In genomic region chr13:26888632-26889031, GRCh38 we compare ENCODE assay signal across 31 cellular contexts.
DNase-seq lines count a peak whose midpoint lies in the region; ATAC-seq and TF ChIP-seq lines count a peak whose summit lies in the region.
"Had no signal": no experiment of that assay in that cellular context is flagged by ENCODE, and none has a peak within 500 bp of the region (broad histone marks: within the 10 kb centered on the region; RNA-seq: fewer than 3 reads in every experiment).

No MANE protein-coding gene starts in this region.

- no peak for TF ChIP-seq CTCF in endodermal cell (conservative IDR thresholded peaks at IDR 0.05)

- no peaks in the 10 kb centered on the region for H3K27me3 ChIP-seq in endodermal cell (ENCODE audit: control insufficient read depth, insufficient read depth, low read length, poor library complexity, severe bottlenecking)
- H3K27me3 ChIP-seq: BE2C; BLaER1; BLaER1 treated with 17β-estradiol and CSF1 and Interleukin-3, amounts not matched to agents 10 nM and 100 nM had no signal

- no peak overlapping the region for H3K27ac ChIP-seq in endodermal cell (ENCODE audit: low read depth, low read length)
- H3K27ac ChIP-seq: 22Rv1; A549; BLaER1; BLaER1 treated with 17β-estradiol and CSF1 and Interleukin-3, amounts not matched to agents 10 nM and 100 nM; C4-2B had no signal

- H3K27me3 Mint-ChIP-seq in endodermal cell (ENCODE audit: insufficient read depth): peaks cover 6% of the 10 kb centered on the region
- H3K27me3 Mint-ChIP-seq: CD4-positive, CD25-positive, alpha-beta regulatory T cell had no signal

- H3K4me3 Mint-ChIP-seq in endodermal cell: no peak overlapping the region
- H3K4me3 Mint-ChIP-seq: B cell; CD14-positive monocyte; CD4-positive, alpha-beta memory T cell; CD4-positive, alpha-beta T cell; CD4-positive, CD25-positive, alpha-beta regulatory T cell; CD8-positive, alpha-beta memory T cell; CD8-positive, alpha-beta T cell had no signal

- 96% methylated on average over 4 to 7 of the region's 7 CpGs for WGBS in endodermal cell (ENCODE audit: insufficient coverage in 1 of 2, insufficient read length in 1 of 2), 2 experiments

- H3K4me1 Mint-ChIP-seq in endodermal cell: no peaks in the 10 kb centered on the region
- H3K4me1 Mint-ChIP-seq: B cell; CD14-positive monocyte; CD4-positive, alpha-beta memory T cell; CD4-positive, CD25-positive, alpha-beta regulatory T cell; CD8-positive, alpha-beta memory T cell had no signal

- H3K9ac ChIP-seq in endodermal cell (ENCODE audit: extremely low read depth, low read length, poor library complexity, severe bottlenecking): no peak overlapping the region
- H3K9ac ChIP-seq: BLaER1; BLaER1 treated with 17β-estradiol and CSF1 and Interleukin-3, amounts not matched to agents 10 nM and 100 nM had no signal

- no peak overlapping the region for H3K27ac Mint-ChIP-seq in endodermal cell
- H3K27ac Mint-ChIP-seq: B cell; CD14-positive monocyte; CD4-positive, alpha-beta memory T cell; CD4-positive, alpha-beta T cell; CD4-positive, CD25-positive, alpha-beta regulatory T cell; CD8-positive, alpha-beta memory T cell; CD8-positive, alpha-beta T cell had no signal

- H3K36me3 ChIP-seq in endodermal cell (ENCODE audit: control insufficient read depth, insufficient read depth, low read length): no peaks in the 10 kb centered on the region
- H3K36me3 ChIP-seq: BE2C; BLaER1; BLaER1 treated with 17β-estradiol and CSF1 and Interleukin-3, amounts not matched to agents 10 nM and 100 nM had no signal

- DNase-seq in head of caudate nucleus: peak in 28 of 42 donors; percentile 4 to 63 (median 26)
- DNase-seq in mesenteric fat pad (ENCODE audit: low spot score): peak; percentile 62
- no peak for DNase-seq in endodermal cell
- DNase-seq: 8988T; ACHN; AML-193; BE2C; C1 segment of cervical spinal cord; Caco-2; Calu3; CD4-positive, alpha-beta memory T cell; CD4-positive, alpha-beta T cell; CD4-positive, CD25-positive, alpha-beta regulatory T cell; CD8-positive, alpha-beta memory T cell; CD8-positive, alpha-beta T cell; COR-L47; DMS 273 treated with DMSO at 0.1 percent for 48 hours; DMS153; DMS53; DMS79; DMS79 treated with DMSO at 0.1 percent for 48 hours; DND-41; EL had no signal

- intact Hi-C loops in head of caudate nucleus (cut with DNase I): no loop called here

- ATAC-seq in GM21515 (IDR thresholded peaks at IDR 0.05; ENCODE audit: unreplicated experiment): no peak
- ATAC-seq: A549; CD8-positive, alpha-beta T cell had no signal

- H3K4me1 ChIP-seq in endodermal cell (ENCODE audit: control insufficient read depth, insufficient read depth, low read length): no peaks in the 10 kb centered on the region
- H3K4me1 ChIP-seq: A549; BE2C; BLaER1; BLaER1 treated with 17β-estradiol and CSF1 and Interleukin-3, amounts not matched to agents 10 nM and 100 nM; Caco-2 had no signal

- H3K9me3 Mint-ChIP-seq in endodermal cell: no peaks in the 10 kb centered on the region
- H3K9me3 Mint-ChIP-seq: CD4-positive, alpha-beta T cell; CD8-positive, alpha-beta memory T cell; CD8-positive, alpha-beta T cell had no signal

- H3K4me3 ChIP-seq in endodermal cell (ENCODE audit: low read length): no peak overlapping the region
- H3K4me3 ChIP-seq: A549; BLaER1; BLaER1 treated with 17β-estradiol and CSF1 and Interleukin-3, amounts not matched to agents 10 nM and 100 nM had no signal

- no peaks in the 10 kb centered on the region for H3K9me3 ChIP-seq in endodermal cell (ENCODE audit: control insufficient read depth, low read length)
- H3K9me3 ChIP-seq: A549, BE2C, BLaER1 had no signal

- H3K36me3 Mint-ChIP-seq in endodermal cell (ENCODE audit: low read depth): no peaks in the 10 kb centered on the region
- H3K36me3 Mint-ChIP-seq: CD14-positive monocyte; CD4-positive, alpha-beta memory T cell; CD4-positive, CD25-positive, alpha-beta regulatory T cell; CD8-positive, alpha-beta memory T cell; CD8-positive, alpha-beta T cell had no signal
